In genomic region chr2:133209325-133209724, GRCh38 we compare ENCODE assay signal across 32 cellular contexts.
"Had no signal": no experiment of that assay in that cellular context is flagged by ENCODE, and none has a peak within 500 bp of the region (broad histone marks: within the 10 kb centered on the region; RNA-seq: fewer than 3 reads in every experiment).

No MANE protein-coding gene starts in this region.

- DNase-seq: naive thymus-derived CD8-positive, alpha-beta T cell; nephron progenitor cell; occipital lobe; ovary; posterior cingulate gyrus; psoas muscle; right cardiac atrium; spleen; stimulated activated CD4-positive, alpha-beta T cell treated with anti-CD3 and anti-CD28 coated beads, Interleukin-12 subunit alpha, Interleukin-12 subunit beta, amount 100 ng/mL, for 4 hours; stimulated activated CD4-positive, alpha-beta T cell treated with anti-CD3 and anti-CD28 coated beads, Interleukin-1b, Interleukin-23, amount 100 ng/mL, for 48 hours; stimulated activated CD4-positive, alpha-beta T cell treated with anti-CD3 and anti-CD28 coated beads, Interleukin-4, amount 100 ng/mL, for 1 hour; stimulated activated CD4-positive, alpha-beta T cell treated with anti-CD3 and anti-CD28 coated beads, Interleukin-4, amount 100 ng/mL, for 4 hours; stimulated activated CD8-positive, alpha-beta memory T cell treated with anti-CD3 and anti-CD28 coated beads, Interleukin-4, amount 100 ng/mL, for 48 hours; stimulated activated naive CD4-positive, alpha-beta T cell; stimulated activated naive CD8-positive, alpha-beta T cell treated with anti-CD3 and anti-CD28 coated beads, Interleukin-15, amount 100 ng/mL, for 72 hours; stimulated activated naive CD8-positive, alpha-beta T cell treated with anti-CD3 and anti-CD28 coated beads, Interleukin-15, Interleukin-2, amounts not matched to agents 100 U/mL and 50 U/mL, for 24 hours; substantia nigra; testis; tibial artery; transverse colon; upper lobe of left lung had no signal

- H3K9ac ChIP-seq: neural progenitor cell, parathyroid adenoma had no signal

- H3K4me1 Mint-ChIP-seq: naive thymus-derived CD8-positive, alpha-beta T cell; nephron progenitor cell; neural progenitor cell; stimulated activated memory B cell treated with anti-CD40 and anti-IgM and Interleukin-4, amounts not matched to agents 10 μg/mL and 1 μg/mL and 100 μg/mL, for 72 hours; stimulated activated naive CD8-positive, alpha-beta T cell treated with anti-CD3 and anti-CD28 coated beads, Interleukin-15, amount 100 ng/mL, for 72 hours had no signal

- H3K4me3 ChIP-seq: neural progenitor cell, ovary, psoas muscle, skin epidermis, smooth muscle cell, spleen, suprapubic skin, testis, tibial artery, transverse colon, upper lobe of left lung, vagina had no signal

- H3K27me3 ChIP-seq: neural progenitor cell, ovary, spleen, suprapubic skin, testis, tibial artery, transverse colon, upper lobe of left lung, vagina had no signal

- H3K4me3 Mint-ChIP-seq: naive thymus-derived CD8-positive, alpha-beta T cell; natural killer cell treated with Interleukin-12 subunit alpha and Interleukin-12 subunit beta and Interleukin-15 and Interleukin-18, amount 100 ng/mL, for 72 hours; nephron progenitor cell; neural progenitor cell; stimulated activated memory B cell treated with anti-CD40 and anti-IgM and Interleukin-4, amounts not matched to agents 10 μg/mL and 1 μg/mL and 100 μg/mL, for 72 hours; stimulated activated naive CD8-positive, alpha-beta T cell treated with anti-CD3 and anti-CD28 coated beads, Interleukin-15, amount 100 ng/mL, for 72 hours had no signal

- H3K9me3 ChIP-seq: ovary, psoas muscle, testis had no signal

- H2AFZ ChIP-seq: neural progenitor cell, parathyroid adenoma had no signal

- H3K27me3 Mint-ChIP-seq: naive thymus-derived CD8-positive, alpha-beta T cell; natural killer cell treated with Interleukin-12 subunit alpha and Interleukin-12 subunit beta and Interleukin-15 and Interleukin-18, amount 100 ng/mL, for 72 hours; progenitor cell of endocrine pancreas; stimulated activated memory B cell treated with anti-CD40 and anti-IgM and Interleukin-4, amounts not matched to agents 10 μg/mL and 1 μg/mL and 100 μg/mL, for 72 hours; stimulated activated naive CD8-positive, alpha-beta T cell treated with anti-CD3 and anti-CD28 coated beads, Interleukin-15, amount 100 ng/mL, for 72 hours had no signal

- H3K27ac Mint-ChIP-seq: naive thymus-derived CD8-positive, alpha-beta T cell; natural killer cell treated with Interleukin-12 subunit alpha and Interleukin-12 subunit beta and Interleukin-15 and Interleukin-18, amount 100 ng/mL, for 72 hours; nephron progenitor cell; neural progenitor cell; progenitor cell of endocrine pancreas; stimulated activated memory B cell treated with anti-CD40 and anti-IgM and Interleukin-4, amounts not matched to agents 10 μg/mL and 1 μg/mL and 100 μg/mL, for 72 hours; stimulated activated naive CD8-positive, alpha-beta T cell treated with anti-CD3 and anti-CD28 coated beads, Interleukin-15, amount 100 ng/mL, for 72 hours had no signal

- H3K36me3 ChIP-seq: neural progenitor cell, ovary, spleen, suprapubic skin, tibial artery, transverse colon, upper lobe of left lung, vagina had no signal

- H3K79me2 ChIP-seq: parathyroid adenoma had no signal

- H3K4me2 ChIP-seq: neural progenitor cell, smooth muscle cell had no signal

- ATAC-seq: naive thymus-derived CD8-positive, alpha-beta T cell; natural killer cell treated with Interleukin-12 subunit alpha and Interleukin-12 subunit beta and Interleukin-15 and Interleukin-18, amount 100 ng/mL, for 72 hours; psoas muscle; right cardiac atrium; sciatic nerve; stimulated activated memory B cell treated with anti-CD40 and anti-IgM and Interleukin-4, amounts not matched to agents 10 μg/mL and 1 μg/mL and 100 μg/mL, for 72 hours; stimulated activated naive CD8-positive, alpha-beta T cell treated with anti-CD3 and anti-CD28 coated beads, Interleukin-15, amount 100 ng/mL, for 72 hours; stimulated activated naive CD8-positive, alpha-beta T cell treated with anti-CD3 and anti-CD28 coated beads, Interleukin-15, Interleukin-2, amounts not matched to agents 100 U/mL and 50 U/mL, for 24 hours had no signal

- H3K4me1 ChIP-seq: neural progenitor cell, parathyroid adenoma, psoas muscle, spleen, suprapubic skin, testis, transverse colon, vagina had no signal

- H3K36me3 Mint-ChIP-seq: natural killer cell treated with Interleukin-12 subunit alpha and Interleukin-12 subunit beta and Interleukin-15 and Interleukin-18, amount 100 ng/mL, for 72 hours; stimulated activated memory B cell treated with anti-CD40 and anti-IgM and Interleukin-4, amounts not matched to agents 10 μg/mL and 1 μg/mL and 100 μg/mL, for 72 hours had no signal

- H3K27ac ChIP-seq: neural progenitor cell, ovary, parathyroid adenoma, psoas muscle, skin epidermis, spleen, suprapubic skin, testis, tibial artery, transverse colon, upper lobe of left lung, vagina had no signal

- FAIRE-seq: urothelium cell line had no signal
